ENCODE assay signal across 1 cellular context in genomic region chr19:1057185-1057857, GRCh38.
TF ChIP-seq lines count a peak whose summit lies in the region.

No MANE protein-coding gene starts in this region.

TF ChIP-seq in H1, 55 proteins besides CTCF, POLR2A, EP300 and RAD21:
- no peak for TF ChIP-seq GTF2F1 (IDR thresholded peaks at IDR 0.05; ENCODE audit: borderline replicate concordance, low read depth, low read length)
- 0 out of 2 replicates have a peak, but pooled peaks have one; percentile 89 for TF ChIP-seq CBX5 (IDR thresholded peaks at IDR 0.05; ENCODE audit: low read depth, low read length)
- TF ChIP-seq JUND (IDR thresholded peaks at IDR 0.05; ENCODE audit: low read length), result no peak
